In the genomic region with DNA sequence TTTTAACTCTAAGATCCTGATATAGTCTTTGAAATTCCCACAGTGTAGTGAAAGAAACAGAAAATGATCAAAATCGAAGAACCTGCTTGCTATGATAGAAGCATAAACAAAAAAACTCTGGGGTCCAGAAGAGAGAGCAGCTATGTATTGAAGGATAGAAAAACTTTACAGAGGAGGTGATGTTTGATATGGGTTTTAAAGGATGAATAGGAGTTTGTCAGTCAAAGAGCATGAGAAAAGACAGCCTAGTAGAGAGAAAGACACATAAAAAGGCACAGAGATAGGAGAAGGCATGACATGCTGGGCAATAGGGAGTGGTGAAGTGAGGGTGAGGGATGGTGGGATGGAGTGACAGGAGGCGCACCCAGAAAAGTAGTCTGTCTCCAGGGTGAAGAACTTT, we compare ENCODE assay signal across 34 cellular contexts.
"Had no signal": no experiment of that assay in that cellular context is flagged by ENCODE, and none has a peak within 500 bp of the region (broad histone marks: within the 10 kb centered on the region; RNA-seq: fewer than 3 reads in every experiment).

No MANE protein-coding gene starts in this region.

- H3K4me2 ChIP-seq: KMS-11 had no signal

- DNase-seq: Kasumi-1, MG63, MM.1S, MV-4-11, NCI-H1048, NCI-H1092, NCI-H1092 treated with DMSO at 0.1 percent for 48 hours, NCI-H1105, NCI-H1105 treated with DMSO at 0.1 percent for 48 hours, NCI-H1417, NCI-H1417 treated with DMSO at 0.1 percent for 48 hours, NCI-H1436, NCI-H1436 treated with DMSO at 0.1 percent for 48 hours, NCI-H146, NCI-H1694, NCI-H1694 treated with DMSO at 0.1 percent for 48 hours, NCI-H187, NCI-H187 treated with DMSO at 0.1 percent for 48 hours, NCI-H1930, NCI-H2029, NCI-H2029 treated with DMSO at 0.1 percent for 48 hours, NCI-H2081, NCI-H2081 treated with DMSO at 0.1 percent for 48 hours, NCI-H2107, NCI-H2171, NCI-H2171 treated with DMSO at 0.1 percent for 48 hours, NCI-H2227 treated with DMSO at 0.1 percent for 48 hours, NCI-H226, NCI-H345, NCI-H446, NCI-H446 treated with DMSO at 0.1 percent for 48 hours, NCI-H510A, NCI-H510A treated with DMSO at 0.1 percent for 48 hours had no signal

- H3K27me3 ChIP-seq: MG63 had no signal

- H3K9me3 ChIP-seq: MG63 had no signal

- H3K27ac ChIP-seq: KMS-11 had no signal

- H3K36me3 ChIP-seq: MG63 had no signal

- H3K4me3 ChIP-seq: MG63 had no signal

- H3K9ac ChIP-seq: KMS-11 had no signal
